In genomic region chr20:14956026-14956425, GRCh38 we compare ENCODE assay signal across 1 cellular context.
TF ChIP-seq lines count a peak whose summit lies in the region.

No MANE protein-coding gene starts in this region.

TF ChIP-seq in HEK293, 187 proteins besides CTCF, POLR2A, EP300 and RAD21 (continued from another document):
- TF ChIP-seq ZNF398 (tag by site-specific recombination; IDR thresholded peaks at IDR 0.05) (no peak), ZNF10 (tag by site-specific recombination; IDR thresholded peaks at IDR 0.05) (no peak), ZNF274 (IDR thresholded peaks at IDR 0.05; ENCODE audit: low read length) (no peak), ZNF274 (tag by site-specific recombination; IDR thresholded peaks at IDR 0.05; ENCODE audit: borderline replicate concordance) (no peak), ZNF621 (tag by site-specific recombination; IDR thresholded peaks at IDR 0.05) (no peak), ZNF707 (tag by site-specific recombination; IDR thresholded peaks at IDR 0.05) (no peak), ZBTB44 (tag by site-specific recombination; IDR thresholded peaks at IDR 0.05) (peak; percentile 18; the same call in 1 of the 2 replicates), ATF2 (tag by site-specific recombination; IDR thresholded peaks at IDR 0.05; ENCODE audit: low read depth) (no peak), ZNF510 (tag by site-specific recombination; IDR thresholded peaks at IDR 0.05; ENCODE audit: insufficient replicate concordance) (no peak), PRDM6 (tag by site-specific recombination; IDR thresholded peaks at IDR 0.05) (peak; percentile 62), ZNF791 (tag by site-specific recombination; IDR thresholded peaks at IDR 0.05) (no peak), ZNF629 (tag by site-specific recombination; IDR thresholded peaks at IDR 0.05) (peak; percentile 15; the same call in 1 of the 2 replicates), ZNF654 (tag by site-specific recombination; IDR thresholded peaks at IDR 0.05; ENCODE audit: low read depth) (no peak), ZNF24 (tag by site-specific recombination; IDR thresholded peaks at IDR 0.05) (no peak), ZNF596 (tag by site-specific recombination; IDR thresholded peaks at IDR 0.05) (no peak)
